In genomic region chr17:50721194-50722010, GRCh38 we compare ENCODE assay signal across 8 cellular contexts. TPM values are rescaled to one million over a fixed set of nuclear protein-coding genes. Genes with fewer than 3 reads are reported as not detected.
DNase-seq lines count a peak whose midpoint lies in the region; ATAC-seq, FAIRE-seq and TF ChIP-seq lines count a peak whose summit lies in the region.

No MANE protein-coding gene starts in this region.

- DNase-seq in CD4-positive, CD25-positive, alpha-beta regulatory T cell, result peak; percentile 12 to 68 (median 45)
- DNase-seq in KBM-7, result peak; percentile 36
- no peak for DNase-seq in astrocyte (ENCODE audit: low read depth)
- no peak for DNase-seq in lower lobe of right lung
- no peak for DNase-seq in aorta
- DNase-seq in NCI-H2171 treated with DMSO at 0.1 percent for 48 hours (lab: John Stamatoyannopoulos, UW), result no peak

- no peak overlapping the region for H2AFZ ChIP-seq in astrocyte (ENCODE audit: low read depth, low read length)

- no peak for FAIRE-seq in astrocyte (lab: Jason Lieb, UNC)

- peak overlapping the region; percentile 87 to 98 (median 94) for H3K4me3 Mint-ChIP-seq in CD4-positive, CD25-positive, alpha-beta regulatory T cell
- peak overlapping the region; percentile 86 for H3K4me3 Mint-ChIP-seq in astrocyte (ENCODE audit: unreplicated experiment)

- in situ Hi-C loops in KBM-7 (cut with MboI; ENCODE audit: low pct_unique_long_range_greater_than_20kb, low sequenced_read_pairs), result no loop called here

- peaks cover 71% of the 10 kb centered on the region for H3K79me2 ChIP-seq in astrocyte (ENCODE audit: insufficient read depth, low read length)

- peaks cover 0 to 2% (median 0%) of the 10 kb centered on the region in 7 donors for H3K9me3 Mint-ChIP-seq in CD4-positive, CD25-positive, alpha-beta regulatory T cell
- H3K9me3 Mint-ChIP-seq in astrocyte (ENCODE audit: unreplicated experiment), result no peaks in the 10 kb centered on the region

- H3K36me3 ChIP-seq in CD4-positive, CD25-positive, alpha-beta regulatory T cell (ENCODE audit: control insufficient read depth, insufficient read depth, low read length), result no peaks in the 10 kb centered on the region
- no peaks in the 10 kb centered on the region for H3K36me3 ChIP-seq in astrocyte (ENCODE audit: insufficient read depth, low read length)
- no peaks in the 10 kb centered on the region for H3K36me3 ChIP-seq in lower lobe of right lung
- no peaks in the 10 kb centered on the region for H3K36me3 ChIP-seq in aorta (ENCODE audit: control insufficient read depth in 1 of 2, insufficient read depth in 2 of 2, low read length in 1 of 2)

- peaks cover 12 to 58% (median 30%) of the 10 kb centered on the region in 4 donors for H3K4me1 Mint-ChIP-seq in CD4-positive, CD25-positive, alpha-beta regulatory T cell
- H3K4me1 Mint-ChIP-seq in astrocyte (ENCODE audit: low read depth, unreplicated experiment), result peaks cover 18% of the 10 kb centered on the region

- no peak for ATAC-seq in CD4-positive, CD25-positive, alpha-beta regulatory T cell (ENCODE audit: low read depth in 2 of 2)
- ATAC-seq in lower lobe of right lung (no peak), aorta (ENCODE audit: low FRiP score) (no peak), HG03442 (IDR thresholded peaks at IDR 0.05; ENCODE audit: unreplicated experiment) (no peak), HG03565 (IDR thresholded peaks at IDR 0.05; ENCODE audit: unreplicated experiment) (no peak)

- H3K9me3 ChIP-seq in CD4-positive, CD25-positive, alpha-beta regulatory T cell (ENCODE audit: control insufficient read depth in 2 of 2, low read length in 2 of 2), result no peaks in the 10 kb centered on the region
- H3K9me3 ChIP-seq in astrocyte (ENCODE audit: insufficient read depth, low read depth, low read length), result no peaks in the 10 kb centered on the region
- no peaks in the 10 kb centered on the region for H3K9me3 ChIP-seq in lower lobe of right lung
- no peaks in the 10 kb centered on the region for H3K9me3 ChIP-seq in aorta (ENCODE audit: control insufficient read depth, low read length)

- peaks cover 67% of the 10 kb centered on the region for H4K20me1 ChIP-seq in astrocyte (ENCODE audit: insufficient read depth, low read length)

- H3K27ac ChIP-seq in CD4-positive, CD25-positive, alpha-beta regulatory T cell (ENCODE audit: insufficient read depth, low read length, poor library complexity, severe bottlenecking), result peak overlapping the region; percentile 96
- H3K27ac ChIP-seq in astrocyte (ENCODE audit: low read depth, low read length), result no peak overlapping the region
- no peak overlapping the region for H3K27ac ChIP-seq in lower lobe of right lung
- no peak overlapping the region for H3K27ac ChIP-seq in aorta (ENCODE audit: low read depth in 1 of 2, low read length in 2 of 2)

- peak overlapping the region; percentile 98 for H3K4me3 ChIP-seq in CD4-positive, CD25-positive, alpha-beta regulatory T cell (ENCODE audit: low read depth, low read length)
- peak overlapping the region; percentile 97 for H3K4me3 ChIP-seq in astrocyte (ENCODE audit: insufficient read depth, low read depth, low read length)
- H3K4me3 ChIP-seq in lower lobe of right lung, result peak overlapping the region; percentile 98
- peak overlapping the region; percentile 49 to 99 for H3K4me3 ChIP-seq in aorta (ENCODE audit: low read length in 2 of 2)

- H3K4me2 ChIP-seq in astrocyte (ENCODE audit: low read length), result peak overlapping the region; percentile 88

- intact Hi-C loops in lower lobe of right lung (cut with DNase I) (no loop called here), aorta (cut with DNase I) (no loop called here)

- no peaks in the 10 kb centered on the region for H3K36me3 Mint-ChIP-seq in CD4-positive, CD25-positive, alpha-beta regulatory T cell
- H3K36me3 Mint-ChIP-seq in astrocyte (ENCODE audit: low read depth, unreplicated experiment), result no peaks in the 10 kb centered on the region

- H3K9ac ChIP-seq in astrocyte (ENCODE audit: low read length), result peak overlapping the region; percentile 98

- H3K4me1 ChIP-seq in CD4-positive, CD25-positive, alpha-beta regulatory T cell (ENCODE audit: control insufficient read depth, insufficient read depth, low read length, poor library complexity, severe bottlenecking), result peaks cover 57% of the 10 kb centered on the region
- peaks cover 6% of the 10 kb centered on the region for H3K4me1 ChIP-seq in astrocyte (ENCODE audit: insufficient read depth, low read length)
- H3K4me1 ChIP-seq in lower lobe of right lung, result peaks cover 51% of the 10 kb centered on the region
- H3K4me1 ChIP-seq in aorta (ENCODE audit: control insufficient read depth in 1 of 2, insufficient read depth in 2 of 2, low read length in 2 of 2), result peaks cover 0 to 2% of the 10 kb centered on the region in 2 donors

- H3K27me3 ChIP-seq in CD4-positive, CD25-positive, alpha-beta regulatory T cell (ENCODE audit: control insufficient read depth, insufficient read depth, low read length), result no peaks in the 10 kb centered on the region
- H3K27me3 ChIP-seq in astrocyte (ENCODE audit: insufficient read depth, low read length) (no peaks in the 10 kb centered on the region), lower lobe of right lung (ENCODE audit: low read depth) (no peaks in the 10 kb centered on the region), aorta (ENCODE audit: control insufficient read depth in 1 of 2, insufficient read depth in 2 of 2, low read length in 1 of 2) (no peaks in the 10 kb centered on the region)

- peak overlapping the region; percentile 28 to 99 (median 87) for H3K27ac Mint-ChIP-seq in CD4-positive, CD25-positive, alpha-beta regulatory T cell
- peak overlapping the region; percentile 8 for H3K27ac Mint-ChIP-seq in astrocyte (ENCODE audit: unreplicated experiment)

- no peaks in the 10 kb centered on the region for H3K27me3 Mint-ChIP-seq in CD4-positive, CD25-positive, alpha-beta regulatory T cell
- no peaks in the 10 kb centered on the region for H3K27me3 Mint-ChIP-seq in astrocyte (ENCODE audit: low read depth, unreplicated experiment)

- WGBS in aorta, 2 donors, result 6 to 11% methylated on average over 7 of the region's 7 CpGs

- TF ChIP-seq CTCF in astrocyte (IDR thresholded peaks at IDR 0.05; ENCODE audit: insufficient read depth, low read depth, low read length) (no peak), lower lobe of right lung (IDR thresholded peaks at IDR 0.05) (no peak)

RNA-seq across cellular contexts. Expression of gene LUC7L3, which starts 2.0 kb away (rescaled TPM):
- total RNA-seq in CD4-positive, CD25-positive, alpha-beta regulatory T cell, result 143 TPM
- polyA plus RNA-seq in CD4-positive, CD25-positive, alpha-beta regulatory T cell, result 10 to 100 TPM; 44.9 to 54.0 (median 48.9) TPM
- total RNA-seq in astrocyte (85.1 and 93.0 TPM in 2 replicates), lower lobe of right lung (106 TPM), aorta (100 to 1,000 TPM; 123 to 189 TPM)
- polyA plus RNA-seq in aorta, result 100 to 1,000 TPM; 147 to 852 TPM

RNA-seq across cellular contexts. Expression of gene ANKRD40, which starts 13.7 kb away (rescaled TPM):
- total RNA-seq in CD4-positive, CD25-positive, alpha-beta regulatory T cell, result 24.0 TPM
- 1 to 10 TPM; 3.8 to 5.7 (median 4.5) TPM for polyA plus RNA-seq in CD4-positive, CD25-positive, alpha-beta regulatory T cell
- 37.0 and 38.3 TPM in 2 replicates for total RNA-seq in astrocyte
- total RNA-seq in lower lobe of right lung, result 49.5 TPM
- total RNA-seq in aorta, result 10 to 100 TPM; 53.2 to 55.5 TPM
- polyA plus RNA-seq in aorta, result 10 to 100 TPM; 19.1 to 20.5 TPM

RNA-seq across cellular contexts. Expression of gene ANKRD40CL, which starts 45.9 kb away (rescaled TPM):
- not detected for total RNA-seq in CD4-positive, CD25-positive, alpha-beta regulatory T cell
- polyA plus RNA-seq in CD4-positive, CD25-positive, alpha-beta regulatory T cell, result not detected
- not detected in 2 replicates for total RNA-seq in astrocyte
- total RNA-seq in lower lobe of right lung, result not detected
- total RNA-seq in aorta, result not detected
- polyA plus RNA-seq in aorta, result 10 to 100 TPM in 1 of 2 donors, under 1 TPM in 1; 0.26 to 23.0 TPM

Comparison
In these comparisons a context has a peak if more than half of its experiments do, and no peak if none do; other contexts are left out.
1. DNase-seq: peak in CD4-positive, CD25-positive, alpha-beta regulatory T cell (3 of 3) and KBM-7 (single experiment); none in astrocyte (single experiment), lower lobe of right lung (single experiment), aorta (0 of 2) and NCI-H2171 treated with DMSO at 0.1 percent for 48 hours (single experiment).
2. Peak in every context shown above with its lines, with median percentiles within 50 percentile points of each other: H3K4me3 ChIP-seq.